Comparison of ENCODE assay signal across 2 cellular contexts in genomic region chr13:78608254-78608704, GRCh38.
TF ChIP-seq lines count a peak whose summit lies in the region.

No MANE protein-coding gene starts in this region.

TF ChIP-seq in IMR-90, 13 proteins besides CTCF, POLR2A, EP300 and RAD21:
- TF ChIP-seq CEBPB (IDR thresholded peaks at IDR 0.05; ENCODE audit: low read depth, low read length), result no peak
TF ChIP-seq in IMR-90: peak in this region for 0.

TF ChIP-seq in endothelial cell of umbilical vein, 7 proteins besides CTCF, POLR2A, EP300 and RAD21:
- TF ChIP-seq POLR2AphosphoS5 (IDR thresholded peaks at IDR 0.05; ENCODE audit: insufficient read depth, low read depth, low read length) (no peak), JUN (IDR thresholded peaks at IDR 0.05; ENCODE audit: borderline replicate concordance, insufficient read depth, insufficient read length, low read depth) (no peak), EZH2 (IDR thresholded peaks at IDR 0.05; ENCODE audit: borderline replicate concordance, low read depth, low read length, severe bottlenecking) (no peak), GATA2 (IDR thresholded peaks at IDR 0.05; ENCODE audit: insufficient read depth, insufficient read length, low read depth, low read length) (no peak), FOS (IDR thresholded peaks at IDR 0.05; ENCODE audit: borderline replicate concordance, insufficient read depth, low read length) (no peak), MAX (IDR thresholded peaks at IDR 0.05; ENCODE audit: insufficient read depth, insufficient read length) (no peak), MYC (IDR thresholded peaks at IDR 0.05; ENCODE audit: low read depth, low read length) (no peak)
